ENCODE assay signal across 37 cellular contexts in the genomic region with DNA sequence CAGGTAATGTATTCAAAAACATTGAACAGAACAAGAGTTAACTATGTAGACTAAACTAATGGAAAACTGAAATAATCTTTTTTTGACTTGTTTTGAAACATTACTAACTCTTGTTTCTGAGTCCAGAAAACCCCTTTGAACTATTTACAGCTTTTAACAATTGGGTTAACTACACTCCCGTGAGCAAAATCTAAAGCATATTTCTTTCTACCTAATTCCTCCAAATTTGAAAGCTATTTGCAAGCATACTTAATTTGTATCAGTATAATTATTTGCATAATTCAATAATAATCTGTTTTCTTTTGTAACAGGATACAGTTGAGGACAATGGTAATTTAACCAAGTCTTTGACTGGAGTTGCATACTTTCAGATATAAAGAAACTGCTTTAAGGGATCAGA.
A peak's percentile ranks its signal among the peaks of the same experiment; 100 is the strongest.
DNase-seq lines count a peak whose midpoint lies in the region; ATAC-seq, FAIRE-seq and TF ChIP-seq lines count a peak whose summit lies in the region.
"Had no signal": no experiment of that assay in that cellular context is flagged by ENCODE, and none has a peak within 500 bp of the region (broad histone marks: within the 10 kb centered on the region; RNA-seq: fewer than 3 reads in every experiment).

No MANE protein-coding gene starts in this region.

- FAIRE-seq in colon (lab: Jason Lieb, UNC) (peak; percentile 5), endothelial cell of umbilical vein (lab: Jason Lieb, UNC) (peak; percentile 28)
- FAIRE-seq: A204.1, A549, D721Med had no signal

- CTCF ChIA-PET in HEK293 (lab: Yijun Ruan, JAX), result interaction anchor here (0.8 to 0.9 kb wide), 2 partner anchors 34 to 569 kb away, joined by 3 read pairs; no protein-coding TSS in a partner anchor
- CTCF ChIA-PET in endothelial cell of umbilical vein (lab: Charles Lee), result no interaction called here
- CTCF ChIA-PET in activated CD8-positive, alpha-beta T cell treated with anti-CD3 and anti-CD28 coated beads, Interleukin-2, amount 10 ng/mL, durations not matched to agents 7 days and 5 days (lab: Charles Lee), result no interaction called here

- H3K9ac ChIP-seq in Karpas-422 (ENCODE audit: low read length) (no peak overlapping the region), endothelial cell of umbilical vein (replicated peaks; ENCODE audit: extremely low read depth, insufficient read depth, low read length) (no peak overlapping the region), neural progenitor cell (no peak overlapping the region)
- H3K9ac ChIP-seq: BLaER1; BLaER1 treated with 17β-estradiol and CSF1 and Interleukin-3, amounts not matched to agents 10 nM and 100 nM had no signal

- DNase-seq in Karpas-422, result peak; percentile 2
- no peak for DNase-seq in endothelial cell of umbilical vein (ENCODE audit: low read depth, low spot score)
- no peak for DNase-seq in activated CD8-positive, alpha-beta T cell treated with anti-CD3 and anti-CD28 coated beads, Interleukin-2, amount 10 ng/mL, durations not matched to agents 7 days and 5 days
- no peak for DNase-seq in neural progenitor cell (ENCODE audit: low spot score)
- no peak for DNase-seq in SJCRH30
- DNase-seq: 8988T; ACHN; AML-193; BE2C; C1 segment of cervical spinal cord; Caco-2; Calu3; CD4-positive, alpha-beta memory T cell; CD4-positive, alpha-beta T cell; CD4-positive, CD25-positive, alpha-beta regulatory T cell; CD8-positive, alpha-beta memory T cell; CD8-positive, alpha-beta T cell; COR-L47; DMS 273 treated with DMSO at 0.1 percent for 48 hours; DMS153; DMS53; DMS79; DMS79 treated with DMSO at 0.1 percent for 48 hours; DND-41; EL had no signal

- H3K79me2 ChIP-seq in Karpas-422 (ENCODE audit: low read length) (no peaks in the 10 kb centered on the region), endothelial cell of umbilical vein (ENCODE audit: control insufficient read depth, insufficient read depth, low read length) (no peaks in the 10 kb centered on the region), neural progenitor cell (ENCODE audit: low read depth) (no peaks in the 10 kb centered on the region)

- no peaks in the 10 kb centered on the region for H3K9me1 ChIP-seq in endothelial cell of umbilical vein (replicated peaks; ENCODE audit: control insufficient read depth, extremely low read depth, insufficient read depth, low read length)

- H4K20me1 ChIP-seq in Karpas-422 (ENCODE audit: insufficient read depth, low read depth, low read length), result no peaks in the 10 kb centered on the region
- H4K20me1 ChIP-seq in endothelial cell of umbilical vein (replicated peaks; ENCODE audit: control insufficient read depth, extremely low read depth, insufficient read depth, low read length), result no peaks in the 10 kb centered on the region
- no peaks in the 10 kb centered on the region for H4K20me1 ChIP-seq in neural progenitor cell (ENCODE audit: low read depth)
- H4K20me1 ChIP-seq: BLaER1; BLaER1 treated with 17β-estradiol and CSF1 and Interleukin-3, amounts not matched to agents 10 nM and 100 nM had no signal

- no peaks in the 10 kb centered on the region for H3K36me3 ChIP-seq in HEK293 (ENCODE audit: control insufficient read depth in 2 of 2, insufficient read depth in 1 of 2, low read length in 2 of 2)
- no peaks in the 10 kb centered on the region for H3K36me3 ChIP-seq in Karpas-422 (ENCODE audit: insufficient read depth, low read length)
- no peaks in the 10 kb centered on the region for H3K36me3 ChIP-seq in endothelial cell of umbilical vein (ENCODE audit: control insufficient read depth in 2 of 2, extremely low read depth in 1 of 2, insufficient read depth in 2 of 2, low read length in 2 of 2)
- H3K36me3 ChIP-seq in neural progenitor cell, result no peaks in the 10 kb centered on the region
- H3K36me3 ChIP-seq in SJCRH30, result no peaks in the 10 kb centered on the region
- H3K36me3 ChIP-seq: BE2C; BLaER1; BLaER1 treated with 17β-estradiol and CSF1 and Interleukin-3, amounts not matched to agents 10 nM and 100 nM had no signal

- no peak overlapping the region for H2AFZ ChIP-seq in Karpas-422 (ENCODE audit: low read length)
- no peak overlapping the region for H2AFZ ChIP-seq in endothelial cell of umbilical vein (ENCODE audit: low read depth, low read length)
- H2AFZ ChIP-seq in neural progenitor cell (replicated peaks), result no peak overlapping the region

- H3K27ac ChIP-seq in HEK293 (ENCODE audit: extremely low read depth, low read depth, low read length), result no peak overlapping the region
- H3K27ac ChIP-seq in Karpas-422 (ENCODE audit: low read length), result no peak overlapping the region
- H3K27ac ChIP-seq in endothelial cell of umbilical vein (ENCODE audit: insufficient read depth, low read depth, low read length), result no peak overlapping the region
- H3K27ac ChIP-seq in neural progenitor cell, result no peak overlapping the region
- no peak overlapping the region for H3K27ac ChIP-seq in SJCRH30
- H3K27ac ChIP-seq: 22Rv1; A549; BLaER1; BLaER1 treated with 17β-estradiol and CSF1 and Interleukin-3, amounts not matched to agents 10 nM and 100 nM; C4-2B had no signal

- H3K4me1 Mint-ChIP-seq in activated CD8-positive, alpha-beta T cell treated with anti-CD3 and anti-CD28 coated beads, Interleukin-2, amount 10 ng/mL, durations not matched to agents 7 days and 5 days (ENCODE audit: low read depth), result no peaks in the 10 kb centered on the region
- no peaks in the 10 kb centered on the region for H3K4me1 Mint-ChIP-seq in neural progenitor cell
- H3K4me1 Mint-ChIP-seq: B cell; CD14-positive monocyte; CD4-positive, alpha-beta memory T cell; CD4-positive, CD25-positive, alpha-beta regulatory T cell; CD8-positive, alpha-beta memory T cell had no signal

- POLR2A ChIA-PET in HEK293 (lab: Yijun Ruan, JAX), result no interaction called here
- POLR2A ChIA-PET in endothelial cell of umbilical vein (lab: Charles Lee), result no interaction called here
- POLR2A ChIA-PET in activated CD8-positive, alpha-beta T cell treated with anti-CD3 and anti-CD28 coated beads, Interleukin-2, amount 10 ng/mL, durations not matched to agents 7 days and 5 days (lab: Charles Lee), result no interaction called here

- no peak overlapping the region for H3K4me2 ChIP-seq in Karpas-422 (ENCODE audit: low read depth, low read length, poor library complexity, severe bottlenecking)
- H3K4me2 ChIP-seq in endothelial cell of umbilical vein (ENCODE audit: insufficient read depth, low read length), result no peak overlapping the region
- H3K4me2 ChIP-seq in neural progenitor cell, result no peak overlapping the region
- H3K4me2 ChIP-seq: A549; BLaER1; BLaER1 treated with 17β-estradiol and CSF1 and Interleukin-3, amounts not matched to agents 10 nM and 100 nM had no signal

- dilution Hi-C loops in endothelial cell of umbilical vein (cut with MboI; ENCODE audit: extremely low pct_ligation_motif_present, low sequenced_read_pairs), result no loop called here

- no peaks in the 10 kb centered on the region for H3K9me2 ChIP-seq in Karpas-422 (replicated peaks; ENCODE audit: insufficient read depth, low read length)

- intact Hi-C loops in endothelial cell of umbilical vein (cut with micrococcal nuclease), result no loop called here

- H3K9me3 ChIP-seq in HEK293 (ENCODE audit: control insufficient read depth, insufficient read depth, low read depth, low read length) (no peaks in the 10 kb centered on the region), Karpas-422 (ENCODE audit: low read length) (no peaks in the 10 kb centered on the region), endothelial cell of umbilical vein (replicated peaks; ENCODE audit: control insufficient read depth, insufficient read depth, low read length) (no peaks in the 10 kb centered on the region), neural progenitor cell (ENCODE audit: low read depth) (no peaks in the 10 kb centered on the region), SJCRH30 (replicated peaks) (no peaks in the 10 kb centered on the region)
- H3K9me3 ChIP-seq: A549, BE2C, Caco-2 had no signal

- H3K9me3 Mint-ChIP-seq in activated CD8-positive, alpha-beta T cell treated with anti-CD3 and anti-CD28 coated beads, Interleukin-2, amount 10 ng/mL, durations not matched to agents 7 days and 5 days (ENCODE audit: insufficient read depth), result no peaks in the 10 kb centered on the region
- peaks cover 13% of the 10 kb centered on the region for H3K9me3 Mint-ChIP-seq in neural progenitor cell
- H3K9me3 Mint-ChIP-seq: CD4-positive, alpha-beta T cell; CD8-positive, alpha-beta memory T cell had no signal

- H3F3A ChIP-seq in neural progenitor cell (ENCODE audit: low read depth), result no peaks in the 10 kb centered on the region

- H3K4me3 ChIP-seq in HEK293 (ENCODE audit: low read depth, low read length), result no peak overlapping the region
- H3K4me3 ChIP-seq in Karpas-422 (ENCODE audit: low read length), result no peak overlapping the region
- no peak overlapping the region for H3K4me3 ChIP-seq in endothelial cell of umbilical vein (replicated peaks in 1 of 3; ENCODE audit: insufficient read depth in 1 of 3, low read depth in 1 of 3, low read length in 3 of 3)
- H3K4me3 ChIP-seq in neural progenitor cell, result no peak overlapping the region
- no peak overlapping the region for H3K4me3 ChIP-seq in SJCRH30
- H3K4me3 ChIP-seq: A549; BLaER1; BLaER1 treated with 17β-estradiol and CSF1 and Interleukin-3, amounts not matched to agents 10 nM and 100 nM had no signal

- no TSS peak for BruUV-seq in endothelial cell of umbilical vein (replicated peaks; lab: Mats Ljungman, UMichigan)

- TF ChIP-seq CTCF in HEK293 (tag by site-specific recombination; IDR thresholded peaks at IDR 0.05) (no peak), endothelial cell of umbilical vein (IDR thresholded peaks at IDR 0.05; ENCODE audit: extremely low read depth in 1 of 2, insufficient read depth in 1 of 2, low read depth in 1 of 2, low read length in 2 of 2) (no peak), neural progenitor cell (IDR thresholded peaks at IDR 0.05) (no peak)

- H3K36me3 Mint-ChIP-seq in activated CD8-positive, alpha-beta T cell treated with anti-CD3 and anti-CD28 coated beads, Interleukin-2, amount 10 ng/mL, durations not matched to agents 7 days and 5 days (ENCODE audit: low read depth), result no peaks in the 10 kb centered on the region
- no peaks in the 10 kb centered on the region for H3K36me3 Mint-ChIP-seq in neural progenitor cell
- H3K36me3 Mint-ChIP-seq: CD14-positive monocyte; CD4-positive, alpha-beta memory T cell; CD4-positive, CD25-positive, alpha-beta regulatory T cell; CD8-positive, alpha-beta memory T cell; CD8-positive, alpha-beta T cell had no signal

- H3K27me3 ChIP-seq in Karpas-422 (ENCODE audit: low read length), result no peaks in the 10 kb centered on the region
- no peaks in the 10 kb centered on the region for H3K27me3 ChIP-seq in endothelial cell of umbilical vein (ENCODE audit: control insufficient read depth in 2 of 2, insufficient read depth in 2 of 2, low read length in 2 of 2)
- no peaks in the 10 kb centered on the region for H3K27me3 ChIP-seq in neural progenitor cell
- no peaks in the 10 kb centered on the region for H3K27me3 ChIP-seq in SJCRH30
- H3K27me3 ChIP-seq: BE2C; BLaER1; BLaER1 treated with 17β-estradiol and CSF1 and Interleukin-3, amounts not matched to agents 10 nM and 100 nM had no signal

- no peaks in the 10 kb centered on the region for H3K4me1 ChIP-seq in HEK293 (ENCODE audit: control insufficient read depth, insufficient read depth, low read length)
- H3K4me1 ChIP-seq in Karpas-422 (ENCODE audit: low read length), result no peaks in the 10 kb centered on the region
- H3K4me1 ChIP-seq in endothelial cell of umbilical vein (ENCODE audit: control insufficient read depth, extremely low read depth, insufficient read depth, low read length), result no peaks in the 10 kb centered on the region
- H3K4me1 ChIP-seq in neural progenitor cell, result no peaks in the 10 kb centered on the region
- no peaks in the 10 kb centered on the region for H3K4me1 ChIP-seq in SJCRH30
- H3K4me1 ChIP-seq: A549; BE2C; BLaER1; BLaER1 treated with 17β-estradiol and CSF1 and Interleukin-3, amounts not matched to agents 10 nM and 100 nM had no signal

- no peak overlapping the region for H3K4me3 Mint-ChIP-seq in activated CD8-positive, alpha-beta T cell treated with anti-CD3 and anti-CD28 coated beads, Interleukin-2, amount 10 ng/mL, durations not matched to agents 7 days and 5 days
- H3K4me3 Mint-ChIP-seq in neural progenitor cell, result no peak overlapping the region
- H3K4me3 Mint-ChIP-seq: B cell; CD14-positive monocyte; CD4-positive, alpha-beta memory T cell; CD4-positive, alpha-beta T cell; CD4-positive, CD25-positive, alpha-beta regulatory T cell; CD8-positive, alpha-beta memory T cell; CD8-positive, alpha-beta T cell had no signal

- H3K27me3 Mint-ChIP-seq in activated CD8-positive, alpha-beta T cell treated with anti-CD3 and anti-CD28 coated beads, Interleukin-2, amount 10 ng/mL, durations not matched to agents 7 days and 5 days (ENCODE audit: low read depth), result no peaks in the 10 kb centered on the region
- peaks cover 5% of the 10 kb centered on the region for H3K27me3 Mint-ChIP-seq in neural progenitor cell (ENCODE audit: insufficient read depth, low read depth)
- H3K27me3 Mint-ChIP-seq: B cell had no signal

- no peak for TF ChIP-seq POLR2A in endothelial cell of umbilical vein (IDR thresholded peaks at IDR 0.05; ENCODE audit: low read depth, low read length)

- no peak for ATAC-seq in activated CD8-positive, alpha-beta T cell treated with anti-CD3 and anti-CD28 coated beads, Interleukin-2, amount 10 ng/mL, durations not matched to agents 7 days and 5 days
- ATAC-seq in GM19395 (IDR thresholded peaks at IDR 0.05; ENCODE audit: unreplicated experiment), result no peak
- ATAC-seq: A549; CD8-positive, alpha-beta T cell had no signal

- no peak overlapping the region for H3K27ac Mint-ChIP-seq in activated CD8-positive, alpha-beta T cell treated with anti-CD3 and anti-CD28 coated beads, Interleukin-2, amount 10 ng/mL, durations not matched to agents 7 days and 5 days
- H3K27ac Mint-ChIP-seq in neural progenitor cell, result no peak overlapping the region
- H3K27ac Mint-ChIP-seq: B cell; CD14-positive monocyte; CD4-positive, alpha-beta memory T cell; CD4-positive, alpha-beta T cell; CD4-positive, CD25-positive, alpha-beta regulatory T cell; CD8-positive, alpha-beta memory T cell; CD8-positive, alpha-beta T cell had no signal
